ENCODE assay signal across 9 cellular contexts in the genomic region with DNA sequence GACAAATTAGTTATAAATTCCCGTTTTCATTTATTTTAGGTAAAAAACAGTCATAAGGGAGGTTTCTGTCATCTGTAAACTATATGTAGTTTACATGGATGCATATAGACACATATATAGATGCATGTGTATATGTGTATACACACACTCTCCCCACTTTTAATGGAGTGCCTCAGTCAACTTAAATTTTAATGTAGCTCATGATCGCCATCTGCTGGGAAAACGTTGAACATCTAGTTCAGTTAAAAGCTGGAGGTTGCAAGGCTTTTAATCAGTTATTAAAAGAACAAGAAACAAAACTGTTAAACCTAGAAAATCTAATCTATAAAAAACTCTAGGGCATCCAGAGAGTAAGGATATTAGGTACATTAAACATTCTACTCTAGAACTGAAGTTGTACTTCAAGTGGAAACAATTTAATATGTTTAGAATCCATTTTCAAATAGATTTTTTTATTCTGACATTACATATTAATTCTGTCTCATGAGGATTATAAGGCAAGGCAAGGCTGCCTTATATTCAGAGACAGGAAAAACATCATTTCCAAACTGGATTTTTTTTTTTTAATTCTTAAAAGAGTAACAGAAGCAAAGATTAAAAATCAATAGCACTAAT.
A peak's percentile ranks its signal among the peaks of the same experiment; 100 is the strongest.
DNase-seq lines count a peak whose midpoint lies in the region; ATAC-seq, FAIRE-seq and TF ChIP-seq lines count a peak whose summit lies in the region.
"Had no signal": no experiment of that assay in that cellular context is flagged by ENCODE, and none has a peak within 500 bp of the region (broad histone marks: within the 10 kb centered on the region; RNA-seq: fewer than 3 reads in every experiment).

No MANE protein-coding gene starts in this region.

- ATAC-seq in GM19438 (IDR thresholded peaks at IDR 0.05; ENCODE audit: low read depth, unreplicated experiment) (peak; percentile 59), WTC11 (peak; percentile 43; the same call in 1 of the 2 replicates), GM21723 (IDR thresholded peaks at IDR 0.05; ENCODE audit: unreplicated experiment) (no peak)
- peak; percentile 45 to 58 for ATAC-seq in naive thymus-derived CD8-positive, alpha-beta T cell

- H3K9me3 Mint-ChIP-seq in WTC11: no peaks in the 10 kb centered on the region
- H3K9me3 Mint-ChIP-seq in naive thymus-derived CD8-positive, alpha-beta T cell: no peaks in the 10 kb centered on the region
- H3K9me3 Mint-ChIP-seq: activated naive CD8-positive, alpha-beta T cell treated with anti-CD3 and anti-CD28 coated beads, Interleukin-2, amount 10 ng/mL, durations not matched to agents 7 days and 5 days had no signal

- no TSS peak for BruUV-seq in endothelial cell of umbilical vein (replicated peaks; lab: Mats Ljungman, UMichigan)

- peak; percentile 81 for TF ChIP-seq CTCF in D721Med (IDR thresholded peaks at IDR 0.05; ENCODE audit: insufficient read depth, missing control alignments)
- peak; percentile 65 for TF ChIP-seq CTCF in WTC11 (IDR thresholded peaks at IDR 0.05)
- peak; percentile 25 to 31 for TF ChIP-seq CTCF in endothelial cell of umbilical vein (IDR thresholded peaks at IDR 0.05; ENCODE audit: extremely low read depth in 1 of 2, insufficient read depth in 1 of 2, low read depth in 1 of 2, low read length in 2 of 2)

- peaks cover 14% of the 10 kb centered on the region for H3K27me3 Mint-ChIP-seq in WTC11 (ENCODE audit: low read depth)
- no peaks in the 10 kb centered on the region for H3K27me3 Mint-ChIP-seq in naive thymus-derived CD8-positive, alpha-beta T cell
- H3K27me3 Mint-ChIP-seq: activated naive CD8-positive, alpha-beta T cell treated with anti-CD3 and anti-CD28 coated beads, Interleukin-2, amount 10 ng/mL, durations not matched to agents 7 days and 5 days had no signal

- no peaks in the 10 kb centered on the region for H3K9me1 ChIP-seq in endothelial cell of umbilical vein (replicated peaks; ENCODE audit: control insufficient read depth, extremely low read depth, insufficient read depth, low read length)

- no peak overlapping the region for H3K27ac ChIP-seq in endothelial cell of umbilical vein (ENCODE audit: insufficient read depth, low read depth, low read length)

- H3K4me1 Mint-ChIP-seq in WTC11: peaks cover 28% of the 10 kb centered on the region
- peaks cover 0 to 5% (median 4%) of the 10 kb centered on the region in 4 donors for H3K4me1 Mint-ChIP-seq in naive thymus-derived CD8-positive, alpha-beta T cell

- no peaks in the 10 kb centered on the region for H3K9me3 ChIP-seq in endothelial cell of umbilical vein (replicated peaks; ENCODE audit: control insufficient read depth, insufficient read depth, low read length)

- no peaks in the 10 kb centered on the region for H3K36me3 ChIP-seq in endothelial cell of umbilical vein (ENCODE audit: control insufficient read depth in 2 of 2, extremely low read depth in 1 of 2, insufficient read depth in 2 of 2, low read length in 2 of 2)

- H3K27me3 ChIP-seq in endothelial cell of umbilical vein (ENCODE audit: control insufficient read depth in 2 of 2, insufficient read depth in 2 of 2, low read length in 2 of 2): peaks cover 3 to 7% of the 10 kb centered on the region in 2 experiments

- H3K27ac Mint-ChIP-seq in WTC11: no peak overlapping the region
- peak overlapping the region in 1 of 10 donors; percentile 43 for H3K27ac Mint-ChIP-seq in naive thymus-derived CD8-positive, alpha-beta T cell
- H3K27ac Mint-ChIP-seq: activated naive CD8-positive, alpha-beta T cell treated with anti-CD3 and anti-CD28 coated beads, Interleukin-2, amount 10 ng/mL, durations not matched to agents 7 days and 5 days had no signal

- no peak overlapping the region for H3K4me3 Mint-ChIP-seq in WTC11
- H3K4me3 Mint-ChIP-seq in naive thymus-derived CD8-positive, alpha-beta T cell: no peak overlapping the region
- H3K4me3 Mint-ChIP-seq: activated naive CD8-positive, alpha-beta T cell treated with anti-CD3 and anti-CD28 coated beads, Interleukin-2, amount 10 ng/mL, durations not matched to agents 7 days and 5 days had no signal

- no peaks in the 10 kb centered on the region for H3K79me2 ChIP-seq in endothelial cell of umbilical vein (ENCODE audit: control insufficient read depth, insufficient read depth, low read length)

- no peaks in the 10 kb centered on the region for H3K4me1 ChIP-seq in endothelial cell of umbilical vein (ENCODE audit: control insufficient read depth, extremely low read depth, insufficient read depth, low read length)

- no peak for TF ChIP-seq POLR2A in endothelial cell of umbilical vein (IDR thresholded peaks at IDR 0.05; ENCODE audit: low read depth, low read length)

- no peak overlapping the region for H3K4me3 ChIP-seq in endothelial cell of umbilical vein (replicated peaks in 1 of 3; ENCODE audit: insufficient read depth in 1 of 3, low read depth in 1 of 3, low read length in 3 of 3)

- FAIRE-seq in D721Med (lab: Jason Lieb, UNC) (peak; percentile 93), endothelial cell of umbilical vein (lab: Jason Lieb, UNC) (peak; percentile 72)

- no peak overlapping the region for H2AFZ ChIP-seq in endothelial cell of umbilical vein (ENCODE audit: low read depth, low read length)

- POLR2A ChIA-PET in WTC11 (lab: Charles Lee) (no interaction called here), endothelial cell of umbilical vein (lab: Charles Lee) (interaction anchor here (1.1 kb wide), 1 partner anchor 149 kb away, joined by 3 read pairs; no protein-coding TSS in a partner anchor)
- POLR2A ChIA-PET in naive thymus-derived CD8-positive, alpha-beta T cell (lab: Charles Lee): no interaction called here

- no peaks in the 10 kb centered on the region for H4K20me1 ChIP-seq in endothelial cell of umbilical vein (replicated peaks; ENCODE audit: control insufficient read depth, extremely low read depth, insufficient read depth, low read length)

- CTCF ChIA-PET in WTC11 (lab: Charles Lee): interaction anchor here (0.5 to 6.8 kb wide), 25 partner anchors 10 to 530 kb away, joined by 3 to 66 read pairs (median 4); partner anchors contain the start of genes SHISA3 and SLC30A9
- CTCF ChIA-PET in endothelial cell of umbilical vein (lab: Charles Lee): interaction anchor here (0.6 to 5.9 kb wide), 51 partner anchors 10 to 564 kb away, joined by 3 to 456 read pairs (median 4); partner anchors contain the start of gene SHISA3

- H3K4me2 ChIP-seq in endothelial cell of umbilical vein (ENCODE audit: insufficient read depth, low read length): no peak overlapping the region

- no peaks in the 10 kb centered on the region for H3K36me3 Mint-ChIP-seq in WTC11
- H3K36me3 Mint-ChIP-seq in naive thymus-derived CD8-positive, alpha-beta T cell: peaks cover 5 to 71% (median 15%) of the 10 kb centered on the region in 3 donors

- DNase-seq in D721Med (ENCODE audit: insufficient read length, low spot score) (no peak), NAMALWA (ENCODE audit: low spot score) (peak; percentile 77), WTC11 (ENCODE audit: low spot score) (peak; percentile 36), endothelial cell of umbilical vein (ENCODE audit: low read depth, low spot score) (peak; percentile 74), ureter (ENCODE audit: low spot score) (peak; percentile 59)
- DNase-seq in naive thymus-derived CD8-positive, alpha-beta T cell: peak in 8 of 10 donors; percentile 11 to 52 (median 34)
- DNase-seq: activated naive CD8-positive, alpha-beta T cell treated with anti-CD3 and anti-CD28 coated beads, Interleukin-2, amount 10 ng/mL, durations not matched to agents 7 days and 5 days had no signal

- dilution Hi-C loops in endothelial cell of umbilical vein (cut with MboI; ENCODE audit: extremely low pct_ligation_motif_present, low sequenced_read_pairs): no loop called here

- H3K9ac ChIP-seq in endothelial cell of umbilical vein (replicated peaks; ENCODE audit: extremely low read depth, insufficient read depth, low read length): no peak overlapping the region

- intact Hi-C loops in endothelial cell of umbilical vein (cut with micrococcal nuclease): loop anchor here (1.0 kb wide), 3 partner anchors 123 to 238 kb away; partner anchors contain the start of gene SHISA3

TF ChIP-seq in WTC11, 78 proteins besides CTCF, POLR2A, EP300 and RAD21 (continues in another document):
- no peak for TF ChIP-seq OVOL2 (CRISPR knock-in tag; IDR thresholded peaks at IDR 0.05; ENCODE audit: borderline replicate concordance)

TF ChIP-seq in endothelial cell of umbilical vein, 7 proteins besides CTCF, POLR2A, EP300 and RAD21:
- TF ChIP-seq GATA2 (IDR thresholded peaks at IDR 0.05; ENCODE audit: insufficient read depth, insufficient read length, low read depth, low read length) (no peak), POLR2AphosphoS5 (IDR thresholded peaks at IDR 0.05; ENCODE audit: insufficient read depth, low read depth, low read length) (no peak), MAX (IDR thresholded peaks at IDR 0.05; ENCODE audit: insufficient read depth, insufficient read length) (no peak), EZH2 (IDR thresholded peaks at IDR 0.05; ENCODE audit: borderline replicate concordance, low read depth, low read length, severe bottlenecking) (no peak), MYC (IDR thresholded peaks at IDR 0.05; ENCODE audit: low read depth, low read length) (no peak), FOS (IDR thresholded peaks at IDR 0.05; ENCODE audit: borderline replicate concordance, insufficient read depth, low read length) (no peak)

Comparison
In these comparisons a context has a peak if more than half of its experiments do, and no peak if none do; other contexts are left out.
1. CTCF ChIP-seq: peak in every context shown above with its lines; median percentile 81 in D721Med; 65 in WTC11; 28 in endothelial cell of umbilical vein.